Comparison of ENCODE assay signal across 33 cellular contexts in genomic region chr16:52584921-52585320, GRCh38. TPM values are rescaled to one million over a fixed set of nuclear protein-coding genes. Genes with fewer than 3 reads are reported as not detected.
"Had no signal": no experiment of that assay in that cellular context is flagged by ENCODE, and none has a peak within 500 bp of the region (broad histone marks: within the 10 kb centered on the region; RNA-seq: fewer than 3 reads in every experiment).

No MANE protein-coding gene starts in this region.

- H3K4me1 ChIP-seq: esophagus squamous epithelium, gastrocnemius medialis, heart left ventricle, left lung, lower lobe of right lung had no signal

- DNase-seq: dermis blood vessel endothelial cell; dorsolateral prefrontal cortex; effector CD4-positive, alpha-beta T cell; effector memory CD8-positive, alpha-beta T cell; endodermal cell; erythroblast; esophagus squamous epithelium; foreskin fibroblast; foreskin melanocyte; gastrocnemius medialis; heart left ventricle; hypothalamus; immature natural killer cell; islet precursor cell; kidney; kidney glomerular epithelial cell; left colon; left lung; left ventricle myocardium superior; lower lobe of right lung; mesenchymal stem cell; mucosa of descending colon; naive B cell; naive thymus-derived CD8-positive, alpha-beta T cell had no signal

- H3K36me3 Mint-ChIP-seq: immature natural killer cell; mesothelial cell of epicardium; naive B cell; naive thymus-derived CD8-positive, alpha-beta T cell had no signal

- H3K36me3 ChIP-seq: esophagus squamous epithelium, gastrocnemius medialis, heart left ventricle, left lung, lower lobe of right lung had no signal

- H3K4me2 ChIP-seq: hepatocyte had no signal

- H2AFZ ChIP-seq: hepatocyte had no signal

- H3K27me3 ChIP-seq: dorsolateral prefrontal cortex, esophagus squamous epithelium, gastrocnemius medialis, heart left ventricle, hepatocyte, left lung had no signal

- H3K4me3 ChIP-seq: coronary artery, dorsolateral prefrontal cortex, esophagus squamous epithelium, gastrocnemius medialis, heart left ventricle, hepatocyte, left lung, lower lobe of right lung, mucosa of descending colon had no signal

- H3K79me2 ChIP-seq: hepatocyte had no signal

- H3K9me3 Mint-ChIP-seq: endodermal cell, mesothelial cell of epicardium had no signal

- H3K4me3 Mint-ChIP-seq: effector memory CD8-positive, alpha-beta T cell; endodermal cell; immature natural killer cell; mesothelial cell of epicardium; naive B cell; naive thymus-derived CD8-positive, alpha-beta T cell had no signal

- H3K27ac ChIP-seq: coronary artery, dorsolateral prefrontal cortex, epithelial cell of prostate, esophagus squamous epithelium, gastrocnemius medialis, heart left ventricle, hepatocyte, left lung, lower lobe of right lung had no signal

- H3K4me1 Mint-ChIP-seq: immature natural killer cell; mesothelial cell of epicardium; naive B cell; naive thymus-derived CD8-positive, alpha-beta T cell had no signal

- ATAC-seq: effector memory CD8-positive, alpha-beta T cell; esophagus mucosa; gastrocnemius medialis; heart left ventricle; left colon; left lung; left ventricle myocardium superior; lower lobe of right lung; mucosa of descending colon; naive thymus-derived CD8-positive, alpha-beta T cell had no signal

- H3K27me3 Mint-ChIP-seq: effector memory CD8-positive, alpha-beta T cell; naive B cell had no signal

- H3K27ac Mint-ChIP-seq: effector memory CD8-positive, alpha-beta T cell; endodermal cell; immature natural killer cell; mesothelial cell of epicardium; naive B cell; naive thymus-derived CD8-positive, alpha-beta T cell had no signal

- H3K9me3 ChIP-seq: esophagus squamous epithelium, gastrocnemius medialis, heart left ventricle, left lung, lower lobe of right lung, mucosa of descending colon had no signal

RNA-seq across cellular contexts. Expression of gene TOX3, which starts 38.0 kb away (rescaled TPM):
- total RNA-seq: glomerular endothelial cell; left ventricle myocardium superior; lung microvascular endothelial cell; mesenteric fat pad; myocyte; naive thymus-derived CD8-positive, alpha-beta T cell had no signal
- polyA plus RNA-seq: heart left ventricle; immature natural killer cell; naive thymus-derived CD8-positive, alpha-beta T cell had no signal
